Comparison of ENCODE assay signal across 27 cellular contexts in genomic region chr16:79703066-79703465, GRCh38.
"Had no signal": no experiment of that assay in that cellular context is flagged by ENCODE, and none has a peak within 500 bp of the region (broad histone marks: within the 10 kb centered on the region; RNA-seq: fewer than 3 reads in every experiment).

No MANE protein-coding gene starts in this region.

- H3K36me3 ChIP-seq: esophagus squamous epithelium, gastrocnemius medialis, heart right ventricle, neural progenitor cell, pancreas, right lobe of liver, upper lobe of right lung had no signal

- H3K27ac ChIP-seq: esophagus squamous epithelium, gastrocnemius medialis, heart right ventricle, neural progenitor cell, pancreas, right lobe of liver, testis, upper lobe of right lung had no signal

- H3K4me1 Mint-ChIP-seq: activated B cell treated with CpG ODN at 0.5 μM for 24 hours; activated naive CD8-positive, alpha-beta T cell treated with anti-CD3 and anti-CD28 coated beads, Interleukin-2, amount 10 ng/mL, durations not matched to agents 7 days and 5 days; immature natural killer cell; memory B cell; neural progenitor cell; stimulated activated memory B cell treated with anti-CD40 and anti-IgM and Interleukin-4, amounts not matched to agents 10 μg/mL and 1 μg/mL and 100 μg/mL, for 72 hours had no signal

- DNase-seq: activated B cell treated with CpG ODN at 0.5 μM for 24 hours; activated CD4-positive, alpha-beta memory T cell treated with anti-CD3 and anti-CD28 coated beads, Interleukin-2, amount 10 ng/mL, durations not matched to agents 7 days and 5 days; activated CD4-positive, alpha-beta T cell treated with anti-CD3 and anti-CD28 coated beads for 48 hours; activated naive CD4-positive, alpha-beta T cell treated with Interleukin-2 at 50 U/mL for 16 hours; activated naive CD8-positive, alpha-beta T cell treated with anti-CD3 and anti-CD28 coated beads, Interleukin-2, amount 10 ng/mL, durations not matched to agents 7 days and 5 days; activated T-cell treated with anti-CD3 and anti-CD28 coated beads, Interleukin-2, amount 50 U/mL, for 1 hour; amygdala; cerebellar nuclear complex; effector memory CD4-positive, alpha-beta T cell; esophagus squamous epithelium; gastrocnemius medialis; heart right ventricle; immature natural killer cell; kidney glomerular epithelial cell; naive thymus-derived CD4-positive, alpha-beta T cell; pancreas; right lobe of liver; SK-N-SH; stimulated activated CD4-positive, alpha-beta T cell treated with anti-CD3 and anti-CD28 coated beads, Interleukin-4, amount 100 ng/mL, for 24 hours; T-helper 9 cell; testis; upper lobe of right lung had no signal

- H3K9me3 Mint-ChIP-seq: activated B cell treated with CpG ODN at 0.5 μM for 24 hours; activated CD4-positive, alpha-beta memory T cell treated with anti-CD3 and anti-CD28 coated beads, Interleukin-2, amount 10 ng/mL, durations not matched to agents 7 days and 5 days; activated T-helper 17 cell treated with anti-CD3 and anti-CD28 coated beads, Interleukin-2, amount 50 U/mL, for 72 hours; memory B cell; stimulated activated memory B cell treated with anti-CD40 and anti-IgM and Interleukin-4, amounts not matched to agents 10 μg/mL and 1 μg/mL and 100 μg/mL, for 72 hours had no signal

- H3K27me3 ChIP-seq: esophagus squamous epithelium, gastrocnemius medialis, heart right ventricle, neural progenitor cell, pancreas, right lobe of liver, testis, upper lobe of right lung had no signal

- H3K9me3 ChIP-seq: esophagus squamous epithelium, gastrocnemius medialis, pancreas, right lobe of liver, SK-N-SH, testis, upper lobe of right lung had no signal

- H3K4me1 ChIP-seq: gastrocnemius medialis, neural progenitor cell, pancreas, right lobe of liver, testis, upper lobe of right lung had no signal

- H3K27ac Mint-ChIP-seq: activated B cell treated with CpG ODN at 0.5 μM for 24 hours; activated CD4-positive, alpha-beta memory T cell treated with anti-CD3 and anti-CD28 coated beads, Interleukin-2, amount 10 ng/mL, durations not matched to agents 7 days and 5 days; activated naive CD8-positive, alpha-beta T cell treated with anti-CD3 and anti-CD28 coated beads, Interleukin-2, amount 10 ng/mL, durations not matched to agents 7 days and 5 days; activated T-helper 17 cell treated with anti-CD3 and anti-CD28 coated beads, Interleukin-2, amount 50 U/mL, for 72 hours; dendritic cell treated with granulocyte-macrophage colony-stimulating factor and Interleukin-4, amounts not matched to agents 40 ng/mL and 50 ng/mL, for 4 days; immature natural killer cell; memory B cell; naive thymus-derived CD4-positive, alpha-beta T cell; stimulated activated memory B cell treated with anti-CD40 and anti-IgM and Interleukin-4, amounts not matched to agents 10 μg/mL and 1 μg/mL and 100 μg/mL, for 72 hours had no signal

- ATAC-seq: activated T-helper 17 cell treated with anti-CD3 and anti-CD28 coated beads, Interleukin-2, amount 50 U/mL, for 72 hours; gastrocnemius medialis; heart right ventricle; naive thymus-derived CD4-positive, alpha-beta T cell; pancreas; right lobe of liver; stimulated activated memory B cell treated with anti-CD40 and anti-IgM and Interleukin-4, amounts not matched to agents 10 μg/mL and 1 μg/mL and 100 μg/mL, for 72 hours; upper lobe of right lung had no signal

- H3K4me3 ChIP-seq: esophagus squamous epithelium, gastrocnemius medialis, heart right ventricle, neural progenitor cell, pancreas, right lobe of liver, testis, upper lobe of right lung had no signal

- H3K36me3 Mint-ChIP-seq: activated naive CD8-positive, alpha-beta T cell treated with anti-CD3 and anti-CD28 coated beads, Interleukin-2, amount 10 ng/mL, durations not matched to agents 7 days and 5 days; immature natural killer cell; memory B cell; neural progenitor cell; stimulated activated memory B cell treated with anti-CD40 and anti-IgM and Interleukin-4, amounts not matched to agents 10 μg/mL and 1 μg/mL and 100 μg/mL, for 72 hours had no signal

- H3K27me3 Mint-ChIP-seq: activated B cell treated with CpG ODN at 0.5 μM for 24 hours; activated naive CD8-positive, alpha-beta T cell treated with anti-CD3 and anti-CD28 coated beads, Interleukin-2, amount 10 ng/mL, durations not matched to agents 7 days and 5 days; activated T-helper 17 cell treated with anti-CD3 and anti-CD28 coated beads, Interleukin-2, amount 50 U/mL, for 72 hours; dendritic cell treated with granulocyte-macrophage colony-stimulating factor and Interleukin-4, amounts not matched to agents 40 ng/mL and 50 ng/mL, for 4 days; stimulated activated memory B cell treated with anti-CD40 and anti-IgM and Interleukin-4, amounts not matched to agents 10 μg/mL and 1 μg/mL and 100 μg/mL, for 72 hours had no signal

- H3K4me3 Mint-ChIP-seq: activated B cell treated with CpG ODN at 0.5 μM for 24 hours; activated CD4-positive, alpha-beta memory T cell treated with anti-CD3 and anti-CD28 coated beads, Interleukin-2, amount 10 ng/mL, durations not matched to agents 7 days and 5 days; activated naive CD8-positive, alpha-beta T cell treated with anti-CD3 and anti-CD28 coated beads, Interleukin-2, amount 10 ng/mL, durations not matched to agents 7 days and 5 days; activated T-helper 17 cell treated with anti-CD3 and anti-CD28 coated beads, Interleukin-2, amount 50 U/mL, for 72 hours; dendritic cell treated with granulocyte-macrophage colony-stimulating factor and Interleukin-4, amounts not matched to agents 40 ng/mL and 50 ng/mL, for 4 days; immature natural killer cell; memory B cell; naive thymus-derived CD4-positive, alpha-beta T cell; neural progenitor cell; stimulated activated memory B cell treated with anti-CD40 and anti-IgM and Interleukin-4, amounts not matched to agents 10 μg/mL and 1 μg/mL and 100 μg/mL, for 72 hours had no signal
